Comparison of ENCODE assay signal across 24 cellular contexts in the genomic region with DNA sequence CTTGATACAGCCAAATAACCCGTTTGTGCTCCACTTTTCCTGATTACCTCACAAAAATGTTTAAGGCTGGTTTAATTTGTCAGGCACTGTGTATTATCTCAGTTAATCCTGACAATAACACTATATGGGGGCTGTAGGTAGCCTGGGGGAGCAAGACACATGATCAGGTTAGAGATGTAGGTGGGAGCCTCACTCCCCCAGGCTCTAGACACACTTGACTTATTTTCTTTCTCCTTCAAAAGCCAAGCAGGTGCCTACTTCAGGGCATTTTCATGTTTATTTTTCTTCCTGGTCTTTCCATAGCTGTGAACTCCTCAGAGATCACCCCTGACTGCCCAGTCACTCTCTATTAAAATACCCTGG.
"Had no signal": no experiment of that assay in that cellular context is flagged by ENCODE, and none has a peak within 500 bp of the region (broad histone marks: within the 10 kb centered on the region; RNA-seq: fewer than 3 reads in every experiment).

No MANE protein-coding gene starts in this region.

- H3K27me3 Mint-ChIP-seq: progenitor cell of endocrine pancreas had no signal

- H3K27me3 ChIP-seq: right atrium auricular region, vagina had no signal

- H3K27ac Mint-ChIP-seq: activated CD4-positive, alpha-beta memory T cell treated with anti-CD3 and anti-CD28 coated beads, Interleukin-2, amount 10 ng/mL, durations not matched to agents 7 days and 5 days; activated naive CD8-positive, alpha-beta T cell treated with anti-CD3 and anti-CD28 coated beads, Interleukin-2, amount 10 ng/mL, durations not matched to agents 7 days and 5 days; activated T-cell treated with anti-CD3 and anti-CD28 coated beads, Interleukin-2, amount 50 U/mL, for 24 hours; activated T-helper 2 cell treated with anti-CD3 and anti-CD28 coated beads, Interferon-gamma antibody, Interleukin-2, Interleukin-4, amounts not matched to agents 10 μg/mL and 5 μg/mL and 100 μg/mL, durations not matched to agents 14 hours and 24 hours and 36 hours; endodermal cell; progenitor cell of endocrine pancreas had no signal

- H3K36me3 ChIP-seq: left ventricle myocardium inferior, right atrium auricular region, vagina had no signal

- DNase-seq: activated CD4-positive, alpha-beta memory T cell treated with anti-CD3 and anti-CD28 coated beads, Interleukin-2, amount 10 ng/mL, durations not matched to agents 7 days and 5 days; activated CD4-positive, alpha-beta T cell treated with anti-CD3 and anti-CD28 coated beads for 4 hours; activated naive CD4-positive, alpha-beta T cell treated with Interleukin-2 at 50 U/mL for 16 hours; activated naive CD8-positive, alpha-beta T cell treated with anti-CD3 and anti-CD28 coated beads, Interleukin-2, amount 10 ng/mL, durations not matched to agents 7 days and 5 days; activated T-cell treated with anti-CD3 and anti-CD28 coated beads, Interleukin-2, amount 50 U/mL, for 24 hours; dorsolateral prefrontal cortex; endodermal cell; foreskin keratinocyte; hippocampal formation; kidney; left ventricle myocardium inferior; mammary epithelial cell; midbrain; stimulated activated CD4-positive, alpha-beta T cell treated with anti-CD3 and anti-CD28 coated beads, Interleukin-12 subunit alpha, Interleukin-12 subunit beta, amount 100 ng/mL, for 4 hours; stimulated activated CD4-positive, alpha-beta T cell treated with anti-CD3 and anti-CD28 coated beads, Interleukin-1b, Interleukin-23, amount 100 ng/mL, for 48 hours; stimulated activated CD8-positive, alpha-beta memory T cell treated with anti-CD3 and anti-CD28 coated beads, Interleukin-4, amount 100 ng/mL, for 48 hours; stimulated activated naive CD8-positive, alpha-beta T cell treated with anti-CD3 and anti-CD28 coated beads, Interleukin-15, Interleukin-2, amounts not matched to agents 100 U/mL and 50 U/mL, for 24 hours; T-helper 2 cell; trophoblast cell had no signal

- H3K36me3 Mint-ChIP-seq: activated naive CD8-positive, alpha-beta T cell treated with anti-CD3 and anti-CD28 coated beads, Interleukin-2, amount 10 ng/mL, durations not matched to agents 7 days and 5 days had no signal

- H3K4me1 ChIP-seq: foreskin keratinocyte had no signal

- H3K9me3 ChIP-seq: vagina had no signal

- ATAC-seq: foreskin keratinocyte; stimulated activated naive CD8-positive, alpha-beta T cell treated with anti-CD3 and anti-CD28 coated beads, Interleukin-15, Interleukin-2, amounts not matched to agents 100 U/mL and 50 U/mL, for 24 hours had no signal

- H3K4me3 ChIP-seq: left ventricle myocardium inferior, right atrium auricular region, vagina had no signal

- H3K4me3 Mint-ChIP-seq: activated CD4-positive, alpha-beta memory T cell treated with anti-CD3 and anti-CD28 coated beads, Interleukin-2, amount 10 ng/mL, durations not matched to agents 7 days and 5 days; activated naive CD8-positive, alpha-beta T cell treated with anti-CD3 and anti-CD28 coated beads, Interleukin-2, amount 10 ng/mL, durations not matched to agents 7 days and 5 days; activated T-cell treated with anti-CD3 and anti-CD28 coated beads, Interleukin-2, amount 50 U/mL, for 24 hours; endodermal cell; neural crest cell had no signal

- H3K27ac ChIP-seq: foreskin keratinocyte, left ventricle myocardium inferior, right atrium auricular region, vagina had no signal

- H3K9me3 Mint-ChIP-seq: activated CD4-positive, alpha-beta memory T cell treated with anti-CD3 and anti-CD28 coated beads, Interleukin-2, amount 10 ng/mL, durations not matched to agents 7 days and 5 days; activated naive CD8-positive, alpha-beta T cell treated with anti-CD3 and anti-CD28 coated beads, Interleukin-2, amount 10 ng/mL, durations not matched to agents 7 days and 5 days; activated T-cell treated with anti-CD3 and anti-CD28 coated beads, Interleukin-2, amount 50 U/mL, for 24 hours; activated T-helper 2 cell treated with anti-CD3 and anti-CD28 coated beads, Interferon-gamma antibody, Interleukin-2, Interleukin-4, amounts not matched to agents 10 μg/mL and 5 μg/mL and 100 μg/mL, durations not matched to agents 14 hours and 24 hours and 36 hours; neural crest cell had no signal
